8 cellular contexts compared by ENCODE assay signal in the genomic region with DNA sequence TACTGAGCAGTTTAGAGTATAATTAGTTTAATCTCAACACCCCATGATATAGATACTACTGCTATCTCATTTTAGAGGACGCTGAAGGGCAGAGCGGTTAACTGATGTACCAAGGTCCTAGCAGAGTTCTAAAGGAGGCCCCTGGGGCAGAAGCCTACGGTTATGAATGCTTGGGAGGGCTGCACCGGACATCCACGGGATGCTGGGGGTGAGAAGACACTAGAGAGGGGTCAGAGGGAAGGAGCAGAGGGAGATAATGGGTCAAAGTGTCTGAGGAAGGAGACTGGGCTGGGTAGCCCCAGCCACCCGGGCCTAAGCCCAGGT. TPM values are rescaled to one million over a fixed set of nuclear protein-coding genes. Genes with fewer than 3 reads are reported as not detected.
DNase-seq lines count a peak whose midpoint lies in the region; ATAC-seq, FAIRE-seq and TF ChIP-seq lines count a peak whose summit lies in the region.

No MANE protein-coding gene starts in this region.

- 44 to 53% (median 48%) methylated on average over 6 of the region's 6 CpGs for WGBS in psoas muscle, 3 donors

- intact Hi-C loops in psoas muscle (cut with DNase I), result loop anchor here in 1 of 2 donors (5.0 kb wide), 1 partner anchor 52 kb away; no protein-coding TSS in a partner anchor

- no peak for TF ChIP-seq POLR2A in GM12891 (IDR thresholded peaks at IDR 0.05; ENCODE audit: low read depth, low read length)

- peaks cover 0 to 3% of the 10 kb centered on the region in 2 donors for H3K36me3 ChIP-seq in psoas muscle (ENCODE audit: insufficient read depth in 1 of 2, low read depth in 1 of 2)

- no peak for FAIRE-seq in GM12891 (lab: Jason Lieb, UNC)

- TF ChIP-seq CTCF in epithelial cell of esophagus (IDR thresholded peaks at IDR 0.05; ENCODE audit: insufficient read depth, low read depth, low read length, missing control alignments), result no peak
- TF ChIP-seq CTCF in psoas muscle (IDR thresholded peaks at IDR 0.05), result no peak

- DNase-seq in NAMALWA (ENCODE audit: low spot score), result peak; percentile 23
- no peak for DNase-seq in epithelial cell of esophagus (ENCODE audit: low read depth)
- DNase-seq in psoas muscle, result no peak
- no peak for DNase-seq in mucosa of gallbladder (ENCODE audit: low spot score)
- no peak for DNase-seq in GM12891 (ENCODE audit: insufficient read length, low spot score)
- no peak for DNase-seq in SKM-1 (lab: John Stamatoyannopoulos, UW; ENCODE audit: unreplicated experiment)

- H3K4me3 ChIP-seq in epithelial cell of esophagus (ENCODE audit: low read length) (peak overlapping the region; percentile 67), psoas muscle (peak overlapping the region; percentile 81)

- no peaks in the 10 kb centered on the region for H3K27me3 ChIP-seq in psoas muscle (ENCODE audit: insufficient read depth in 3 of 3, low read length in 2 of 3)

- H3K9me3 ChIP-seq in psoas muscle, result no peaks in the 10 kb centered on the region

- H3K4me1 ChIP-seq in psoas muscle, result peaks cover 12% of the 10 kb centered on the region

- H3K27ac ChIP-seq in psoas muscle, result no peak overlapping the region

- ATAC-seq in GM18858 (IDR thresholded peaks at IDR 0.05; ENCODE audit: unreplicated experiment) (peak; percentile 2), psoas muscle (no peak), HG03439 (IDR thresholded peaks at IDR 0.05; ENCODE audit: unreplicated experiment) (no peak)

TF ChIP-seq in GM12891, 5 proteins besides CTCF, POLR2A, EP300 and RAD21:
- no peak for TF ChIP-seq POLR2AphosphoS5 (IDR thresholded peaks at IDR 0.05; ENCODE audit: low read depth, low read length)
- TF ChIP-seq SPI1 (IDR thresholded peaks at IDR 0.05; ENCODE audit: low read depth, low read length), result no peak
- TF ChIP-seq POU2F2 (IDR thresholded peaks at IDR 0.05; ENCODE audit: low read depth, low read length), result no peak
- TF ChIP-seq TAF1 (IDR thresholded peaks at IDR 0.05; ENCODE audit: low read depth, low read length), result no peak
- TF ChIP-seq PAX5 (IDR thresholded peaks at IDR 0.05; ENCODE audit: insufficient read depth, low read length, severe bottlenecking), result no peak

RNA-seq across cellular contexts. Expression of a gene that starts 1.6 kb away (rescaled TPM):
- total RNA-seq in psoas muscle (10 to 100 TPM; 12.1 to 19.6 (median 17.6) TPM), mucosa of gallbladder (25.1 TPM)
- polyA plus RNA-seq in psoas muscle, result 10 to 100 TPM; 11.5 to 31.7 (median 12.8) TPM
- 22.5 TPM for polyA plus RNA-seq in GM12891 (2012; ENCODE audit: low read depth, missing spikeins)

RNA-seq across cellular contexts. Expression of a gene that starts 56.3 kb away (rescaled TPM):
- total RNA-seq in psoas muscle (10 to 100 TPM; 21.0 to 34.6 (median 26.9) TPM), mucosa of gallbladder (25.2 TPM)
- polyA plus RNA-seq in psoas muscle, result 10 to 100 TPM in 2 of 3 donors, 1 to 10 TPM in 1; 9.3 to 36.8 (median 13.9) TPM
- polyA plus RNA-seq in GM12891 (2012; ENCODE audit: low read depth, missing spikeins), result 10.2 TPM
